In genomic region chr7:152608208-152608607, GRCh38 we compare ENCODE assay signal across 22 cellular contexts.
"Had no signal": no experiment of that assay in that cellular context is flagged by ENCODE, and none has a peak within 500 bp of the region (broad histone marks: within the 10 kb centered on the region; RNA-seq: fewer than 3 reads in every experiment).

No MANE protein-coding gene starts in this region.

- DNase-seq: dorsolateral prefrontal cortex; effector CD4-positive, alpha-beta T cell; hypothalamus; immature natural killer cell; islet precursor cell; left ventricle myocardium superior; lower lobe of right lung; sigmoid colon; stimulated activated CD4-positive, alpha-beta T cell treated with anti-CD3 and anti-CD28 coated beads, Interleukin-2, amount 100 ng/mL, for 24 hours; stimulated activated CD4-positive, alpha-beta T cell treated with anti-CD3 and anti-CD28 coated beads, Interleukin-4, amount 100 ng/mL, for 24 hours; stimulated activated naive CD4-positive, alpha-beta T cell treated with Interleukin-2 at 50 U/mL for 16 hours; stomach; testis; tibial artery; upper lobe of left lung had no signal

- H3K4me1 Mint-ChIP-seq: immature natural killer cell; neural crest cell; stimulated activated effector memory CD8-positive, alpha-beta T cell treated with anti-CD3 and anti-CD28 coated beads, Interleukin-12 subunit alpha, Interleukin-12 subunit beta, amount 100 ng/mL, for 72 hours had no signal

- H3K27ac Mint-ChIP-seq: immature natural killer cell; natural killer cell treated with Interleukin-12 subunit alpha and Interleukin-12 subunit beta and Interleukin-15 and Interleukin-18, amount 100 ng/mL, for 72 hours; progenitor cell of endocrine pancreas; stimulated activated effector memory CD8-positive, alpha-beta T cell treated with anti-CD3 and anti-CD28 coated beads, Interleukin-12 subunit alpha, Interleukin-12 subunit beta, amount 100 ng/mL, for 72 hours had no signal

- H3K4me3 Mint-ChIP-seq: immature natural killer cell; natural killer cell treated with Interleukin-12 subunit alpha and Interleukin-12 subunit beta and Interleukin-15 and Interleukin-18, amount 100 ng/mL, for 72 hours; neural crest cell; stimulated activated effector memory CD8-positive, alpha-beta T cell treated with anti-CD3 and anti-CD28 coated beads, Interleukin-12 subunit alpha, Interleukin-12 subunit beta, amount 100 ng/mL, for 72 hours had no signal

- H3K36me3 Mint-ChIP-seq: immature natural killer cell; natural killer cell treated with Interleukin-12 subunit alpha and Interleukin-12 subunit beta and Interleukin-15 and Interleukin-18, amount 100 ng/mL, for 72 hours; stimulated activated effector memory CD8-positive, alpha-beta T cell treated with anti-CD3 and anti-CD28 coated beads, Interleukin-12 subunit alpha, Interleukin-12 subunit beta, amount 100 ng/mL, for 72 hours had no signal

- H3K9me3 Mint-ChIP-seq: immature natural killer cell; natural killer cell treated with Interleukin-12 subunit alpha and Interleukin-12 subunit beta and Interleukin-15 and Interleukin-18, amount 100 ng/mL, for 72 hours; stimulated activated effector memory CD8-positive, alpha-beta T cell treated with anti-CD3 and anti-CD28 coated beads, Interleukin-12 subunit alpha, Interleukin-12 subunit beta, amount 100 ng/mL, for 72 hours had no signal

- H3K27me3 Mint-ChIP-seq: progenitor cell of endocrine pancreas had no signal

- FAIRE-seq: colon, frontal cortex, urothelium cell line had no signal

- ATAC-seq: left ventricle myocardium superior; lower lobe of right lung; natural killer cell treated with Interleukin-12 subunit alpha and Interleukin-12 subunit beta and Interleukin-15 and Interleukin-18, amount 100 ng/mL, for 72 hours; stimulated activated effector memory CD8-positive, alpha-beta T cell treated with anti-CD3 and anti-CD28 coated beads, Interleukin-12 subunit alpha, Interleukin-12 subunit beta, amount 100 ng/mL, for 72 hours had no signal
